In the genomic region with DNA sequence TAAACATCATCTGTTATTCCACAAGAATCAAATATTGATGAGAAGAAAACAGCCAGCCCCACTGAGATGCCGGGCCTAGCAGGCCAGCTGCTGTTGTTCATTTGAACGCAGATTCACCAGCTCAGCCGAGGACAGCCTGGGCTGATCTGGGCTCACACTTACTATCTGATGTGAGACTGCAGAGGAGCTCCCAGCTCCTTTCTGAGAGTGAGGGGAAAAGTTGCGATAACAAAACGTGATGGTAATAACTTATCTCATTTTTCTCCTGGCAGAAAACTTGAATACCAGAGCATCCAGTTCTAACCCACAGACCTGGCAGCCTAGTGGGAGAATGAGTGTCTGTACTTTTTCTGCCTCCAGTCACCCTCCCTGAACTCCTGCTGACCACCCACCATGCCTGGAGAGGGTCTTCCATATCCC, we compare ENCODE assay signal across 18 cellular contexts. TPM values are rescaled to one million over a fixed set of nuclear protein-coding genes. Genes with fewer than 3 reads are reported as not detected.
DNase-seq lines count a peak whose midpoint lies in the region; ATAC-seq, FAIRE-seq and TF ChIP-seq lines count a peak whose summit lies in the region.
"Had no signal": no experiment of that assay in that cellular context is flagged by ENCODE, and none has a peak within 500 bp of the region (broad histone marks: within the 10 kb centered on the region; RNA-seq: fewer than 3 reads in every experiment).

No MANE protein-coding gene starts in this region.

- no peak for FAIRE-seq in urothelium cell line (lab: Jason Lieb, UNC)
- FAIRE-seq: keratinocyte had no signal

- DNase-seq in PC-9 (no peak), choroid plexus epithelial cell (ENCODE audit: low read depth) (peak; percentile 70), myocyte (ENCODE audit: low read depth) (peak; percentile 69), urothelium cell line (ENCODE audit: low spot score) (no peak)
- no peak for DNase-seq in stimulated activated CD8-positive, alpha-beta memory T cell treated with anti-CD3 and anti-CD28 coated beads, Interleukin-4, amount 100 ng/mL, for 48 hours
- DNase-seq in naive thymus-derived CD4-positive, alpha-beta T cell, result no peak
- DNase-seq: activated CD8-positive, alpha-beta T cell treated with anti-CD3 and anti-CD28 coated beads, Interleukin-2, amount 10 ng/mL, durations not matched to agents 7 days and 5 days; activated naive CD4-positive, alpha-beta T cell treated with Interleukin-2 at 50 U/mL for 16 hours; DND-41; H7; NCI-H2171 treated with DMSO at 0.1 percent for 48 hours had no signal

- H3K27me3 ChIP-seq in ACC112 (ENCODE audit: insufficient read depth, low read length), result no peaks in the 10 kb centered on the region
- no peaks in the 10 kb centered on the region for H3K27me3 ChIP-seq in PC-9 (ENCODE audit: insufficient read depth, low read depth)
- no peaks in the 10 kb centered on the region for H3K27me3 ChIP-seq in naive thymus-derived CD4-positive, alpha-beta T cell (ENCODE audit: control insufficient read depth in 2 of 2, insufficient read depth in 2 of 2, low read length in 2 of 2)

- peaks cover 11% of the 10 kb centered on the region for H3F3A ChIP-seq in PC-9 (ENCODE audit: insufficient read depth, low read depth)

- intact Hi-C loops in PC-9 (cut with micrococcal nuclease; ENCODE audit: unreplicated experiment), result no loop called here
- intact Hi-C loops in naive thymus-derived CD4-positive, alpha-beta T cell (cut with micrococcal nuclease), result no loop called here

- TF ChIP-seq CTCF in PC-9 (conservative IDR thresholded peaks at IDR 0.05) (no peak), choroid plexus epithelial cell (conservative IDR thresholded peaks at IDR 0.05; ENCODE audit: low read depth, low read length) (no peak)

- H3K4me1 ChIP-seq in ACC112 (ENCODE audit: control insufficient read depth, insufficient read depth, low read length, unreplicated experiment) (peaks cover 17% of the 10 kb centered on the region), PC-9 (replicated peaks; ENCODE audit: insufficient read depth) (peaks cover 28% of the 10 kb centered on the region)
- H3K4me1 ChIP-seq in naive thymus-derived CD4-positive, alpha-beta T cell (ENCODE audit: control insufficient read depth in 2 of 2, insufficient read depth in 2 of 2, low read length in 2 of 2), result no peaks in the 10 kb centered on the region
- H3K4me1 ChIP-seq: foreskin keratinocyte had no signal

- no peaks in the 10 kb centered on the region for H3K9me2 ChIP-seq in PC-9 (ENCODE audit: insufficient read depth)

- H3K27ac Mint-ChIP-seq in naive thymus-derived CD4-positive, alpha-beta T cell, result no peak overlapping the region
- H3K27ac Mint-ChIP-seq: activated CD8-positive, alpha-beta T cell treated with anti-CD3 and anti-CD28 coated beads, Interleukin-2, amount 10 ng/mL, durations not matched to agents 7 days and 5 days; dendritic cell treated with granulocyte-macrophage colony-stimulating factor and Interleukin-4, amounts not matched to agents 40 ng/mL and 50 ng/mL, for 4 days had no signal

- H4K20me1 ChIP-seq in PC-9 (ENCODE audit: insufficient read depth), result no peaks in the 10 kb centered on the region

- H2AFZ ChIP-seq in ACC112 (ENCODE audit: low read length, unreplicated experiment) (peak overlapping the region; percentile 82), PC-9 (no peak overlapping the region)

- H3K4me3 ChIP-seq in ACC112 (ENCODE audit: low read depth, low read length) (peak overlapping the region; percentile 29; the same call in 1 of the 2 replicates), PC-9 (no peak overlapping the region), choroid plexus epithelial cell (ENCODE audit: low read depth, low read length) (no peak overlapping the region)
- no peak overlapping the region for H3K4me3 ChIP-seq in naive thymus-derived CD4-positive, alpha-beta T cell (ENCODE audit: low read length)

- peaks cover 3% of the 10 kb centered on the region; the same call in 1 of the 2 replicates for H3K9me3 ChIP-seq in PC-9 (ENCODE audit: insufficient read depth, low read depth)
- H3K9me3 ChIP-seq in naive thymus-derived CD4-positive, alpha-beta T cell (ENCODE audit: control insufficient read depth in 2 of 3, low read length in 3 of 3), result no peaks in the 10 kb centered on the region

- H3K27me3 Mint-ChIP-seq in naive thymus-derived CD4-positive, alpha-beta T cell, result peaks cover 0 to 51% (median 0%) of the 10 kb centered on the region in 5 donors

- peak overlapping the region; percentile 75 for H3K27ac ChIP-seq in ACC112 (ENCODE audit: low read depth, low read length)
- no peak overlapping the region for H3K27ac ChIP-seq in PC-9
- no peak overlapping the region for H3K27ac ChIP-seq in naive thymus-derived CD4-positive, alpha-beta T cell (ENCODE audit: low read depth, low read length)
- H3K27ac ChIP-seq: foreskin keratinocyte had no signal

- CTCF ChIA-PET in PC-9 (lab: Charles Lee), result interaction anchor here (1.0 kb wide), 1 partner anchor 10 kb away, joined by 6 read pairs; no protein-coding TSS in a partner anchor
- CTCF ChIA-PET in naive thymus-derived CD4-positive, alpha-beta T cell (lab: Charles Lee), result no interaction called here

- H3K36me3 ChIP-seq in ACC112 (ENCODE audit: insufficient read depth, low read length) (no peaks in the 10 kb centered on the region), PC-9 (ENCODE audit: low read depth) (no peaks in the 10 kb centered on the region)
- H3K36me3 ChIP-seq in naive thymus-derived CD4-positive, alpha-beta T cell (ENCODE audit: control insufficient read depth in 2 of 3, insufficient read depth in 3 of 3, low read length in 3 of 3), result no peaks in the 10 kb centered on the region

- no peak overlapping the region for H3K4me3 Mint-ChIP-seq in naive thymus-derived CD4-positive, alpha-beta T cell
- H3K4me3 Mint-ChIP-seq: activated CD8-positive, alpha-beta T cell treated with anti-CD3 and anti-CD28 coated beads, Interleukin-2, amount 10 ng/mL, durations not matched to agents 7 days and 5 days; dendritic cell treated with granulocyte-macrophage colony-stimulating factor and Interleukin-4, amounts not matched to agents 40 ng/mL and 50 ng/mL, for 4 days; neural crest cell had no signal

- H3K4me2 ChIP-seq in PC-9, result peak overlapping the region; percentile 52

- ATAC-seq in GM19455 (IDR thresholded peaks at IDR 0.05; ENCODE audit: unreplicated experiment), result no peak
- ATAC-seq in naive thymus-derived CD4-positive, alpha-beta T cell, result no peak
- ATAC-seq: activated CD8-positive, alpha-beta T cell treated with anti-CD3 and anti-CD28 coated beads, Interleukin-2, amount 10 ng/mL, durations not matched to agents 7 days and 5 days; foreskin keratinocyte had no signal

- peaks cover 0 to 5% (median 0%) of the 10 kb centered on the region in 11 donors for H3K9me3 Mint-ChIP-seq in naive thymus-derived CD4-positive, alpha-beta T cell
- H3K9me3 Mint-ChIP-seq: dendritic cell treated with granulocyte-macrophage colony-stimulating factor and Interleukin-4, amounts not matched to agents 40 ng/mL and 50 ng/mL, for 4 days had no signal

- peaks cover 0 to 4% (median 0%) of the 10 kb centered on the region in 7 donors for H3K4me1 Mint-ChIP-seq in naive thymus-derived CD4-positive, alpha-beta T cell

- POLR2A ChIA-PET in PC-9 (lab: Charles Lee; ENCODE audit: unreplicated experiment), result interaction anchor here (0.7 kb wide), 2 partner anchors 139 to 220 kb away, joined by 5 read pairs; no protein-coding TSS in a partner anchor
- POLR2A ChIA-PET in naive thymus-derived CD4-positive, alpha-beta T cell (lab: Charles Lee), result interaction anchor here (0.7 kb wide), 1 partner anchor 214 kb away, joined by 3 read pairs; no protein-coding TSS in a partner anchor

- H3K79me2 ChIP-seq in ACC112 (ENCODE audit: control insufficient read depth, insufficient read depth, low read length, unreplicated experiment) (no peaks in the 10 kb centered on the region), PC-9 (ENCODE audit: low read depth) (no peaks in the 10 kb centered on the region)

- peaks cover 0 to 2% (median 0%) of the 10 kb centered on the region in 5 donors for H3K36me3 Mint-ChIP-seq in naive thymus-derived CD4-positive, alpha-beta T cell

- BruUV-seq in PC-9 (replicated peaks; lab: Mats Ljungman, UMichigan), result no TSS peak

RNA-seq across cellular contexts. Expression of gene BNIP5, which starts 14.5 kb away (rescaled TPM):
- total RNA-seq in PC-9 (2021), result not detected in 2 replicates
- total RNA-seq in myocyte, result not detected in 2 replicates
- 0.03 TPM for polyA plus RNA-seq in myocyte (2012)
- under 1 TPM in 1 of 5 experiments, not detected in 4; 0.05 TPM for total RNA-seq in naive thymus-derived CD4-positive, alpha-beta T cell
- not detected for polyA plus RNA-seq in naive thymus-derived CD4-positive, alpha-beta T cell
- total RNA-seq: activated CD8-positive, alpha-beta T cell treated with anti-CD3 and anti-CD28 coated beads, Interleukin-2, amount 10 ng/mL, durations not matched to agents 7 days and 5 days; foreskin keratinocyte; H7; neural crest cell; T-helper 1 cell treated with Interleukin-12 subunit alpha and Interleukin-12 subunit beta and Interleukin-4 antibody, amounts not matched to agents 30 ng/mL and 1 ng/mL, for 36 hours had no signal
- polyA plus RNA-seq: foreskin keratinocyte, keratinocyte had no signal

RNA-seq across cellular contexts. Expression of gene ETV7, which starts 36.3 kb away (rescaled TPM):
- total RNA-seq in PC-9 (2021) (0.57 and 0.83 TPM in 2 replicates), myocyte (0.62 TPM in 1 of 2 replicates, not detected in the other)
- polyA plus RNA-seq in myocyte (2012), result 0.45 TPM
- 10 to 100 TPM in 1 of 5 experiments, under 1 TPM in 2, not detected in 2; 0.32 to 12.5 (median 0.40) TPM for total RNA-seq in naive thymus-derived CD4-positive, alpha-beta T cell
- polyA plus RNA-seq in naive thymus-derived CD4-positive, alpha-beta T cell, result 1 to 10 TPM in 1 of 2 donors, under 1 TPM in 1; 0.79 to 1.1 TPM
- total RNA-seq: neural crest cell had no signal

Comparison
In these comparisons a context has a peak if more than half of its experiments do, and no peak if none do; other contexts are left out.
1. DNase-seq: peak in choroid plexus epithelial cell (single experiment) and myocyte (single experiment); none in PC-9 (0 of 2), stimulated activated CD8-positive, alpha-beta memory T cell treated with anti-CD3 and anti-CD28 coated beads, Interleukin-4, amount 100 ng/mL, for 48 hours (single experiment), naive thymus-derived CD4-positive, alpha-beta T cell (0 of 9) and urothelium cell line (single experiment).